8 cellular contexts compared by ENCODE assay signal in genomic region chr3:14143826-14144225, GRCh38. TPM values are rescaled to one million over a fixed set of nuclear protein-coding genes. Genes with fewer than 3 reads are reported as not detected.
DNase-seq lines count a peak whose midpoint lies in the region; ATAC-seq and TF ChIP-seq lines count a peak whose summit lies in the region.

No MANE protein-coding gene starts in this region.

- H3K27ac ChIP-seq in VCaP (peak overlapping the region; percentile 34), foreskin keratinocyte (peak overlapping the region; percentile 61), prostate gland (peak overlapping the region; percentile 64)

- peaks cover 34% of the 10 kb centered on the region for H3K4me1 ChIP-seq in foreskin keratinocyte
- no peaks in the 10 kb centered on the region for H3K4me1 ChIP-seq in prostate gland (replicated peaks)

- no peak overlapping the region for H3K4me3 ChIP-seq in prostate gland

- H3K9me3 ChIP-seq in prostate gland, result no peaks in the 10 kb centered on the region

- TF ChIP-seq CTCF in VCaP (conservative IDR thresholded peaks at IDR 0.05), result no peak
- no peak for TF ChIP-seq CTCF in foreskin keratinocyte (conservative IDR thresholded peaks at IDR 0.05)
- TF ChIP-seq CTCF in prostate gland (IDR thresholded peaks at IDR 0.05), result no peak

- intact Hi-C loops in prostate gland (cut with DNase I), result no loop called here

- H3K27me3 ChIP-seq in foreskin keratinocyte, result no peaks in the 10 kb centered on the region
- no peaks in the 10 kb centered on the region for H3K27me3 ChIP-seq in prostate gland (replicated peaks; ENCODE audit: insufficient read depth)

- TF ChIP-seq POLR2A in prostate gland (IDR thresholded peaks at IDR 0.05), result no peak

- DNase-seq in SKM-1 treated with dmso at 0.1 percent for 144 hours (lab: John Stamatoyannopoulos, UW; ENCODE audit: unreplicated experiment) (peak; percentile 23), SKM-1 (lab: John Stamatoyannopoulos, UW; ENCODE audit: unreplicated experiment) (no peak), foreskin keratinocyte (peak; percentile 78 to 91), prostate gland (ENCODE audit: low spot score) (peak; percentile 55), Ammon's horn (ENCODE audit: low spot score) (no peak), NCI-H524 treated with DMSO at 0.1 percent for 48 hours (lab: John Stamatoyannopoulos, UW) (no peak)

- peak; percentile 43 for ATAC-seq in foreskin keratinocyte
- no peak for ATAC-seq in GM21367 (IDR thresholded peaks at IDR 0.05; ENCODE audit: unreplicated experiment)

- no peaks in the 10 kb centered on the region for H3K36me3 ChIP-seq in prostate gland

- 7% methylated on average over 3 of the region's 3 CpGs for WGBS in prostate gland

RNA-seq across cellular contexts. Expression of gene TMEM43, which starts 19.0 kb away (rescaled TPM):
- total RNA-seq in foreskin keratinocyte (99.7 and 102 TPM in 2 replicates), prostate gland (10 to 100 TPM; 56.8 to 80.5 TPM)
- 47.8 and 52.2 TPM in 2 replicates for polyA plus RNA-seq in foreskin keratinocyte

RNA-seq across cellular contexts. Expression of gene CHCHD4, which starts 19.2 kb away (rescaled TPM):
- total RNA-seq in foreskin keratinocyte (23.3 and 27.8 TPM in 2 replicates), prostate gland (10 to 100 TPM; 12.1 to 14.8 TPM)
- polyA plus RNA-seq in foreskin keratinocyte, result 22.6 and 29.7 TPM in 2 replicates

RNA-seq across cellular contexts. Expression of gene XPC, which starts 34.6 kb away (rescaled TPM):
- 44.8 and 53.3 TPM in 2 replicates for total RNA-seq in foreskin keratinocyte
- 23.7 and 26.1 TPM in 2 replicates for polyA plus RNA-seq in foreskin keratinocyte
- 10 to 100 TPM; 41.1 to 53.2 TPM for total RNA-seq in prostate gland

RNA-seq across cellular contexts. Expression of gene LSM3, which starts 34.8 kb away (rescaled TPM):
- 21.7 and 24.4 TPM in 2 replicates for total RNA-seq in foreskin keratinocyte
- 31.3 and 35.0 TPM in 2 replicates for polyA plus RNA-seq in foreskin keratinocyte
- 10 to 100 TPM; 15.0 to 15.1 TPM for total RNA-seq in prostate gland

Comparison
In these comparisons a context has a peak if more than half of its experiments do, and no peak if none do; other contexts are left out.
1. DNase-seq: peak in SKM-1 treated with dmso at 0.1 percent for 144 hours (single experiment), foreskin keratinocyte (2 of 2) and prostate gland (single experiment); none in SKM-1 (single experiment), Ammon's horn (single experiment) and NCI-H524 treated with DMSO at 0.1 percent for 48 hours (single experiment).
2. Peak in every context shown above with its lines, with median percentiles within 50 percentile points of each other: H3K27ac ChIP-seq.